In genomic region chr3:182713743-182714517, GRCh38 we compare ENCODE assay signal across 8 cellular contexts.
A peak's percentile ranks its signal among the peaks of the same experiment; 100 is the strongest.
DNase-seq lines count a peak whose midpoint lies in the region; ATAC-seq, FAIRE-seq and TF ChIP-seq lines count a peak whose summit lies in the region.

No MANE protein-coding gene starts in this region.

- H3K4me3 ChIP-seq in gastroesophageal sphincter: no peak overlapping the region
- no peak overlapping the region for H3K4me3 ChIP-seq in prostate gland

- peak; percentile 55 for ATAC-seq in GM18502 (IDR thresholded peaks at IDR 0.05; ENCODE audit: poor library complexity, unreplicated experiment)
- ATAC-seq in HG03060 (IDR thresholded peaks at IDR 0.05; ENCODE audit: low read depth, unreplicated experiment): peak; percentile 33
- ATAC-seq in gastroesophageal sphincter: peak; percentile 55
- ATAC-seq in HG03045 (IDR thresholded peaks at IDR 0.05; ENCODE audit: unreplicated experiment): no peak

- H3K9me3 ChIP-seq in gastroesophageal sphincter: no peaks in the 10 kb centered on the region
- H3K9me3 ChIP-seq in prostate gland: no peaks in the 10 kb centered on the region

- peak; percentile 71 for DNase-seq in AG20443 (ENCODE audit: low spot score)
- peak; percentile 84 to 88 for DNase-seq in NCI-H2081 (lab: John Stamatoyannopoulos, UW)
- no peak for DNase-seq in prostate gland (ENCODE audit: low spot score)

- TF ChIP-seq POLR2A in gastroesophageal sphincter (IDR thresholded peaks at IDR 0.05) (no peak), prostate gland (IDR thresholded peaks at IDR 0.05) (no peak)

- intact Hi-C loops in prostate gland (cut with DNase I): loop anchor here (5.0 kb wide), 1 partner anchor 123 kb away; no protein-coding TSS in a partner anchor

- H3K27ac ChIP-seq in gastroesophageal sphincter (no peak overlapping the region), prostate gland (no peak overlapping the region)

- FAIRE-seq in TTC549 (lab: Jason Lieb, UNC): peak; percentile 48

- TF ChIP-seq EP300 in gastroesophageal sphincter (IDR thresholded peaks at IDR 0.05): no peak

- no peaks in the 10 kb centered on the region for H3K27me3 ChIP-seq in gastroesophageal sphincter
- H3K27me3 ChIP-seq in prostate gland (replicated peaks; ENCODE audit: insufficient read depth): no peaks in the 10 kb centered on the region

- H3K4me1 ChIP-seq in gastroesophageal sphincter: no peaks in the 10 kb centered on the region
- no peaks in the 10 kb centered on the region for H3K4me1 ChIP-seq in prostate gland (replicated peaks)

- TF ChIP-seq CTCF in gastroesophageal sphincter (IDR thresholded peaks at IDR 0.05): peak; percentile 35 to 68 (median 64)
- peak in 3 of 4 experiments; percentile 29 to 70 (median 68) for TF ChIP-seq CTCF in prostate gland (IDR thresholded peaks at IDR 0.05)

- WGBS in gastroesophageal sphincter (ENCODE audit: low coverage in 1 of 2), 2 donors: 43 to 49% methylated on average over 3 to 4 of the region's 4 CpGs
- 52% methylated on average over 4 of the region's 4 CpGs for WGBS in prostate gland

- H3K36me3 ChIP-seq in gastroesophageal sphincter: no peaks in the 10 kb centered on the region
- H3K36me3 ChIP-seq in prostate gland: no peaks in the 10 kb centered on the region
